Comparison of ENCODE assay signal across 9 cellular contexts in the genomic region with DNA sequence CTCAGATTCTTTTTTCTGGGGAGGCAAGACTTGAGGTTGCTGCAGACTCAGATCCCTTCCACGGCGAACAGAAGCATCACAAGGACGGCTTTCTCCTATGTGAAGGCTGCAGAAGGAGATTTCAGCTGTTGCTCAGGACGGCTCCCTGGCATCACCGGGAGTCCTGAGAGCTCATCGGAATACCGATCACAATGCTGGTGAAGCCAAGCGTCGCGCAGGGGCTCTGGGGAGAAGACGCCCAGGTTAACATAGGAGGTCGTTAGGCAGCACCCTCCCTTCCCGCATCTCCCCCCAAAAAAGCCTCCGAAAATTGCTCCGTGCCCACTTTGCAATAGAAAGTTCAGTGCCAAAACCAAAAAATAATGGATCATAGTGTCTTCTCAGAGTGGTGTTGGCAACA.
"Had no signal": no experiment of that assay in that cellular context is flagged by ENCODE, and none has a peak within 500 bp of the region (broad histone marks: within the 10 kb centered on the region; RNA-seq: fewer than 3 reads in every experiment).

No MANE protein-coding gene starts in this region.

- ATAC-seq: activated CD4-positive, alpha-beta T cell treated with anti-CD3 and anti-CD28 coated beads for 36 hours; activated CD4-positive, CD25-positive, alpha-beta regulatory T cell treated with anti-CD3 and anti-CD28 coated beads, Interleukin-2, amount 50 U/mL, for 24 hours; activated CD8-positive, alpha-beta memory T cell treated with anti-CD3 and anti-CD28 coated beads, Interleukin-2, amount 10 ng/mL, durations not matched to agents 7 days and 5 days; activated CD8-positive, alpha-beta T cell treated with anti-CD3 and anti-CD28 coated beads for 36 hours; activated CD8-positive, alpha-beta T cell treated with anti-CD3 and anti-CD28 coated beads, Interleukin-2, amount 10 ng/mL, durations not matched to agents 7 days and 5 days; T-cell had no signal

- H3K27ac ChIP-seq: VCaP, WERI-Rb-1 had no signal

- DNase-seq: T1000 had no signal

- H3K36me3 ChIP-seq: WERI-Rb-1 had no signal
